Comparison of ENCODE assay signal across 23 cellular contexts in the genomic region with DNA sequence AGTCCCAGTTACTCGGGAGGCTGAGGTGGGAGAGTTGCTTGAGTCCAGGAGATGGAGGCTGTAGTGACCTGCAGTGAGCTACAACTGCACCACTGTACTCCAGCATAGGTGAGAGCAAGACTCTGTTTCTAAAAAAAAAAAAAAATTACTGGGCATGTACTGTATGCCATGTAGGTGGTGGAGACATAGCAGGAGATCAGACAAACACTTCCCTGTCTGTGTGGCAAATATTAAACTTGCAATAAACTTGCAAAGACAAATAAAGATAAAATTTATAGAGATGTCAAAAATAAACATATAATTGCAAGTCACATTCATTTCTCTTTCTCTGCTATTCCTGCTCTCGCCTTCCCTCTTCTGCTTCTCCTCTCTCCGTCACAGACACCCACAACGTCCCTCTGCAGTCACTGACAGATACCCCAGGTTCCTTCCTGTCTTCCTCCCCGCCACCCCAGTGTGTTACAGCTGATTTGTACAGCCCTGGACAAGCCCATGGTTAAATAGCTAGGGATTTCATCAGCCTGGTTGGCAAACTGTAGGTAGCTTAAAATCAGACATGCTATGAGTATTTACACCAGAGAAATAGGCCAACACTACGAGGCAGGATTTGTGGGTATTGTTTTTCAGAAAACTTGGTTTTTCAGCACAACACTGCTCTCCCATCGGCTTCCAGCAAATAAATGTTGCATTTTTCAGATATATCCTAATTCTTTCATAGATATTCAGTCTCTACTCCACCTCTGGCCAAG. TPM values are rescaled to one million over a fixed set of nuclear protein-coding genes. Genes with fewer than 3 reads are reported as not detected.
DNase-seq lines count a peak whose midpoint lies in the region; ATAC-seq and TF ChIP-seq lines count a peak whose summit lies in the region.
"Had no signal": no experiment of that assay in that cellular context is flagged by ENCODE, and none has a peak within 500 bp of the region (broad histone marks: within the 10 kb centered on the region; RNA-seq: fewer than 3 reads in every experiment).

No MANE protein-coding gene starts in this region.

- H3K4me1 ChIP-seq in left lung = no peaks in the 10 kb centered on the region

- H3K36me3 ChIP-seq in left lung = no peaks in the 10 kb centered on the region

- CTCF ChIA-PET in MCF 10A (lab: Yijun Ruan, JAX) = no interaction called here

- TF ChIP-seq CTCF in MCF 10A (IDR thresholded peaks at IDR 0.05; ENCODE audit: unreplicated experiment) = no peak
- TF ChIP-seq CTCF in endothelial cell (IDR thresholded peaks at IDR 0.05; ENCODE audit: unreplicated experiment) = no peak
- no peak for TF ChIP-seq CTCF in left lung (IDR thresholded peaks at IDR 0.05)
- TF ChIP-seq CTCF in nephron progenitor cell (IDR thresholded peaks at IDR 0.05) = no peak

- peaks cover 4 to 40% of the 10 kb centered on the region in 2 donors for H3K27me3 ChIP-seq in left lung

- in situ Hi-C loops in T47D (cut with HindIII; ENCODE audit: low pct_unique_long_range_greater_than_20kb, low sequenced_read_pairs) = no loop called here

- POLR2A ChIA-PET in MCF 10A (lab: Yijun Ruan, JAX) = no interaction called here

- H3K27ac Mint-ChIP-seq in MCF 10A (ENCODE audit: low read depth, unreplicated experiment) (no peak overlapping the region), endothelial cell (ENCODE audit: unreplicated experiment) (no peak overlapping the region), nephron progenitor cell (no peak overlapping the region)
- H3K27ac Mint-ChIP-seq: B cell had no signal

- peaks cover 0 to 3% of the 10 kb centered on the region in 2 donors for H3K9me3 ChIP-seq in left lung

- BruUV-seq in MCF 10A (replicated peaks; lab: Mats Ljungman, UMichigan) = no TSS peak

- H3K9me3 Mint-ChIP-seq in MCF 10A (ENCODE audit: unreplicated experiment) (no peaks in the 10 kb centered on the region), endothelial cell (ENCODE audit: unreplicated experiment) (no peaks in the 10 kb centered on the region), nephron progenitor cell (peaks cover 33% of the 10 kb centered on the region)

- intact Hi-C loops in MCF 10A (cut with micrococcal nuclease) = no loop called here
- intact Hi-C loops in left lung (cut with DNase I) = no loop called here

- peak; percentile 21 to 26 for DNase-seq in T47D (ENCODE audit: low read depth in 1 of 2, low spot score in 1 of 2)
- no peak for DNase-seq in MCF 10A (ENCODE audit: unreplicated experiment)
- DNase-seq in NOMO-1 treated with DMSO at 0.1 percent for 48 hours (lab: John Stamatoyannopoulos, UW; ENCODE audit: unreplicated experiment) = peak; percentile 69
- DNase-seq in endothelial cell (ENCODE audit: low spot score) = no peak
- DNase-seq in midbrain (lab: John Stamatoyannopoulos, UW) = no peak
- no peak for DNase-seq in left lung
- DNase-seq in T-helper 1 cell = no peak
- DNase-seq in nephron progenitor cell = no peak
- DNase-seq: CD4-positive, CD25-positive, alpha-beta regulatory T cell; COR-L47; DMS 273 treated with DMSO at 0.1 percent for 48 hours; DND-41; NCI-H1092 treated with DMSO at 0.1 percent for 48 hours; NCI-H2081 treated with DMSO at 0.1 percent for 48 hours; NCI-H510A; NCI-H748 treated with DMSO at 0.1 percent for 48 hours; NK-92 treated with Interleukin-12 subunit alpha and Interleukin-12 subunit beta, amount 100 ng/mL, for 24 hours; PC-9; SIG-M5 had no signal

- H3K4me3 Mint-ChIP-seq in MCF 10A (ENCODE audit: unreplicated experiment) (no peak overlapping the region), endothelial cell (ENCODE audit: unreplicated experiment) (peak overlapping the region; percentile 14), nephron progenitor cell (no peak overlapping the region)
- H3K4me3 Mint-ChIP-seq: B cell; CD4-positive, CD25-positive, alpha-beta regulatory T cell had no signal

- no peak for ATAC-seq in left lung
- ATAC-seq: K562, SK-N-SH treated with all-trans-retinoic acid at 6 μM for 48 hours had no signal

- H3K4me3 ChIP-seq in left lung = no peak overlapping the region
- H3K4me3 ChIP-seq: K562, PC-9 had no signal

- H3K4me1 Mint-ChIP-seq in MCF 10A (ENCODE audit: insufficient read depth, unreplicated experiment) (no peaks in the 10 kb centered on the region), endothelial cell (ENCODE audit: unreplicated experiment) (peaks cover 3% of the 10 kb centered on the region), nephron progenitor cell (no peaks in the 10 kb centered on the region)
- H3K4me1 Mint-ChIP-seq: B cell had no signal

- H3K27ac ChIP-seq in left lung = no peak overlapping the region
- H3K27ac ChIP-seq: PC-9, RWPE1 had no signal

- H3K27me3 Mint-ChIP-seq in MCF 10A (ENCODE audit: insufficient read depth, unreplicated experiment) (no peaks in the 10 kb centered on the region), endothelial cell (ENCODE audit: unreplicated experiment) (no peaks in the 10 kb centered on the region), nephron progenitor cell (ENCODE audit: low read depth, poor library complexity) (peaks cover 39% of the 10 kb centered on the region)

- H3K36me3 Mint-ChIP-seq in MCF 10A (ENCODE audit: insufficient read depth, unreplicated experiment) = no peaks in the 10 kb centered on the region
- H3K36me3 Mint-ChIP-seq in endothelial cell (ENCODE audit: low read depth, unreplicated experiment) = peaks cover 11% of the 10 kb centered on the region
- H3K36me3 Mint-ChIP-seq in nephron progenitor cell (ENCODE audit: low read depth) = no peaks in the 10 kb centered on the region
- H3K36me3 Mint-ChIP-seq: CD4-positive, CD25-positive, alpha-beta regulatory T cell had no signal

RNA-seq across cellular contexts. Expression of gene CD177, which starts 1.3 kb away (rescaled TPM):
- total RNA-seq in MCF 10A (2022) (0.26 and 0.96 TPM in 2 replicates), endothelial cell (ENCODE audit: unreplicated experiment) (0.38 TPM), left lung (10 to 100 TPM in 1 of 2 donors, not detected in 1; 13.8 TPM)
- total RNA-seq: B cell; CD4-positive, CD25-positive, alpha-beta regulatory T cell; K562 had no signal

Comparison
In these comparisons a context has a peak if more than half of its experiments do, and no peak if none do; other contexts are left out.
1. DNase-seq: peak in T47D (2 of 2) and NOMO-1 treated with DMSO at 0.1 percent for 48 hours (single experiment); none in MCF 10A (single experiment), endothelial cell (single experiment), midbrain (single experiment), left lung (0 of 2), T-helper 1 cell (0 of 5) and nephron progenitor cell (single experiment).